ENCODE assay signal across 8 cellular contexts in the genomic region with DNA sequence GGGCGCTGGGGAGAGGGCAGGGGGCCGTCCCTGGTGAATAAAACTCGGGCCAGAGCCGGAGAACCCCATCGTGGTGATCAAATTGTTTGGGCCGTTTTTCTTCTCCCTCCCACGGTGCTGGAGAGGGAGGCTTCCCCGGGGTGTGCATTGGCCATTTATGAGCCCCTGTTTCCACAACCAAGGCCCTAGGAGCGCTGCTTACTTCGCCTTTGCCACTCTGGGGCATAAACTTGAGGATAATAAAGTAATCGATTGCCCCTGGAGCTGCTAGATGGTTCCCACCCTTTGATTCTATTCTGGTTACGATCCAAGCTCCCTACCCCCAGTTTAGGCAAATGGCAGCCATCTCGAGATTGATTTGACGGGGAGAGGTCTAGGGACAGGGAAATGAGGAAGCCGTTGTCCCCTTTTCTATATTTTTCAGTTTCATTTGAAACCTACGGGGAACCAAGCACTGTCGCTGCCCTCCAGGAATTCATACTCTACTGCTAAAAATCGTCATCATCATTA. TPM values are rescaled to one million over a fixed set of nuclear protein-coding genes. Genes with fewer than 3 reads are reported as not detected.
DNase-seq lines count a peak whose midpoint lies in the region; ATAC-seq and TF ChIP-seq lines count a peak whose summit lies in the region.

No MANE protein-coding gene starts in this region.

- TF ChIP-seq POLR2A in transverse colon (IDR thresholded peaks at IDR 0.05) = no peak

- peak; percentile 53 for DNase-seq in DMS79 treated with DMSO at 0.1 percent for 48 hours (lab: John Stamatoyannopoulos, UW)
- DNase-seq in DMS79 (lab: John Stamatoyannopoulos, UW) = no peak
- peak; percentile 58 for DNase-seq in NOMO-1 treated with DMSO at 0.1 percent for 48 hours (lab: John Stamatoyannopoulos, UW; ENCODE audit: unreplicated experiment)
- DNase-seq in lung (ENCODE audit: low spot score) = no peak
- no peak for DNase-seq in transverse colon
- DNase-seq in NCI-H774 (lab: John Stamatoyannopoulos, UW) = no peak

- ATAC-seq in lung (ENCODE audit: insufficient read depth, low FRiP score) (no peak), HG03521 (IDR thresholded peaks at IDR 0.05; ENCODE audit: unreplicated experiment) (no peak)

- peak overlapping the region; percentile 88 for H3K27ac ChIP-seq in cingulate gyrus (ENCODE audit: low read depth, low read length)
- peak overlapping the region in 1 of 2 donors; percentile 81 for H3K27ac ChIP-seq in lung (ENCODE audit: low read depth in 1 of 2, low read length in 1 of 2)
- H3K27ac ChIP-seq in transverse colon = peak overlapping the region; percentile 77 to 96 (median 80)

- peaks cover 5 to 13% of the 10 kb centered on the region in 2 donors for H3K4me1 ChIP-seq in lung (ENCODE audit: control insufficient read depth in 2 of 2, insufficient read depth in 2 of 2, low read length in 2 of 2)
- H3K4me1 ChIP-seq in transverse colon = peaks cover 9 to 44% (median 26%) of the 10 kb centered on the region in 4 donors

- H3K27me3 ChIP-seq in lung (ENCODE audit: control insufficient read depth, insufficient read depth) (no peaks in the 10 kb centered on the region), transverse colon (no peaks in the 10 kb centered on the region)

- H3K36me3 ChIP-seq in lung (ENCODE audit: control insufficient read depth in 2 of 2, insufficient read depth in 2 of 2, low read length in 2 of 2) = peaks cover 4 to 6% of the 10 kb centered on the region in 2 donors
- H3K36me3 ChIP-seq in transverse colon = peaks cover 0 to 14% (median 2%) of the 10 kb centered on the region in 4 donors

- no peak for TF ChIP-seq CTCF in lung (IDR thresholded peaks at IDR 0.05; ENCODE audit: control extremely low read depth, extremely low read depth)
- TF ChIP-seq CTCF in transverse colon (IDR thresholded peaks at IDR 0.05) = no peak

- in situ Hi-C loops in transverse colon (cut with MboI; ENCODE audit: low pct_ligation_motif_present in 1 of 4, low pct_unique_long_range_greater_than_20kb in 1 of 4, low sequenced_read_pairs in 3 of 4) = loop anchor here in 2 of 4 donors (25.0 kb wide), 1 partner anchor 437 kb away; no protein-coding TSS in a partner anchor

- TF ChIP-seq EP300 in transverse colon (IDR thresholded peaks at IDR 0.05; ENCODE audit: low read depth) = no peak

- 1 to 4% methylated on average over 16 to 18 of the region's 18 CpGs for whole genome bisulfite sequencing in lung, 2 donors
- WGBS in transverse colon (ENCODE audit: low coverage in 1 of 2), 2 donors = 5 to 15% methylated on average over 7 to 18 of the region's 18 CpGs

- H3K4me3 ChIP-seq in lung (peak overlapping the region; percentile 93), transverse colon (peak overlapping the region; percentile 63 to 93 (median 75))

- intact Hi-C loops in transverse colon (cut with DNase I; ENCODE audit: low total_unique reads) = loop anchor here (5.0 kb wide), 1 partner anchor 33 kb away; a partner anchor contains a TSS

- H3K9me3 ChIP-seq in lung (ENCODE audit: control insufficient read depth in 2 of 2, insufficient read depth in 1 of 2, low read length in 1 of 2) (no peaks in the 10 kb centered on the region), transverse colon (no peaks in the 10 kb centered on the region)

RNA-seq across cellular contexts. Expression of a gene that starts 0.7 kb away (rescaled TPM):
- total RNA-seq in lung = 10 to 100 TPM; 22.0 to 67.9 TPM
- polyA plus RNA-seq in lung = 1 to 10 TPM; 7.4 to 8.7 TPM
- 10 to 100 TPM in 3 of 4 donors, 1 to 10 TPM in 1; 7.1 to 43.4 (median 14.2) TPM for total RNA-seq in transverse colon

RNA-seq across cellular contexts. Expression of a gene that starts 2.5 kb away (rescaled TPM):
- total RNA-seq in lung (10 to 100 TPM; 72.0 to 74.9 TPM), transverse colon (100 to 1,000 TPM in 2 of 4 donors, 10 to 100 TPM in 2; 47.5 to 120 (median 96.8) TPM)
- polyA plus RNA-seq in lung = 10 to 100 TPM; 38.7 to 50.8 TPM

RNA-seq across cellular contexts. Expression of a gene that starts 31.1 kb away (rescaled TPM):
- total RNA-seq in lung (10 to 100 TPM; 60.1 to 65.4 TPM), transverse colon (10 to 100 TPM; 40.0 to 89.8 (median 51.5) TPM)
- polyA plus RNA-seq in lung = 10 to 100 TPM; 27.4 to 34.0 TPM

Comparison
In these comparisons a context has a peak if more than half of its experiments do, and no peak if none do; other contexts are left out.
1. DNase-seq: peak in DMS79 treated with DMSO at 0.1 percent for 48 hours (single experiment) and NOMO-1 treated with DMSO at 0.1 percent for 48 hours (single experiment); none in DMS79 (single experiment), lung (single experiment), transverse colon (single experiment) and NCI-H774 (single experiment).